15 cellular contexts compared by ENCODE assay signal in the genomic region with DNA sequence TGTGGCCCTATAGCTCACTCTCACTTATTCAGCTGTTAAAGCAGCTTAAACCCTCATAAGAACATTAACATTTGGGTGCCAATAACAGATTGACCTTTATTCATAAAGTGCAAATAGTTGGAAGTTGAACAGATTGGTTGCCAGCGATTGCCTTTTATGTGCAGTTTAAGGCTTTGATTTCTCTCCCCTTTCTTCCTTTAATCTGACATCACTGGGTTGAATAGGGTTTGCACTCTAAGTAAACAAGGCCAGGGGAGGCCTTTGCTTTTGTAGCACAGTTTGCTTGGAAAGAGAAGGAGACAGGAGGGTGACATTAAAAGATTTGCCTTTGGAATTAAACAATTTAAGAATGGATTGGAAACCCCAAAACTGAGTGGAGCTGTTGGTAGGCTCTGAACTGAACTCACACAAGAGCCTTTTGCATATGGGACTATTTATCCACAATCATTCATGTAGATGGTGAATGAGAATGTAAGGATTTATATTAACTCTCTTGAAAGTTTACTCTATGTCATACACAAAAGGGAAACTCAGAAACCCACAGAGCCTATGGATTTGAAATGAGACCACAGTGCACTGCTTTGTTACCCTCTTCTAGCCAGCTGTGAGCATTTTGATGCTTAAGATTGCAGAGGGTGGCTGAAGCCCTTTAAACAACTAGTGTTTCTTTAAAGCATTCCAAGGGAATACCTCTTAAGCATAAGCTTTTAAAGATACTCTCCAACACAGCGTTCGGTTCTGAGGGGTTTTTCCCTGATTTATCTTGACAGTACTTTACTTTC.
A peak's percentile ranks its signal among the peaks of the same experiment; 100 is the strongest.
DNase-seq lines count a peak whose midpoint lies in the region; ATAC-seq and TF ChIP-seq lines count a peak whose summit lies in the region.
"Had no signal": no experiment of that assay in that cellular context is flagged by ENCODE, and none has a peak within 500 bp of the region (broad histone marks: within the 10 kb centered on the region; RNA-seq: fewer than 3 reads in every experiment).

No MANE protein-coding gene starts in this region.

- peak; percentile 78 for ATAC-seq in WTC11
- ATAC-seq in GM18502 (IDR thresholded peaks at IDR 0.05; ENCODE audit: poor library complexity, unreplicated experiment) = no peak
- ATAC-seq in HG03342 (IDR thresholded peaks at IDR 0.05; ENCODE audit: unreplicated experiment) = no peak
- ATAC-seq: HCT116 had no signal

- no peaks in the 10 kb centered on the region for H3K36me3 Mint-ChIP-seq in WTC11
- no peaks in the 10 kb centered on the region for H3K36me3 Mint-ChIP-seq in activated CD4-positive, alpha-beta memory T cell treated with anti-CD3 and anti-CD28 coated beads, Interleukin-2, amount 10 ng/mL, durations not matched to agents 7 days and 5 days (ENCODE audit: low read depth)

- H3K4me1 ChIP-seq in HUES48 (ENCODE audit: control insufficient read depth, insufficient read depth, low read length) = peaks cover 70% of the 10 kb centered on the region

- DNase-seq in DMS153 treated with DMSO at 0.1 percent for 48 hours (lab: John Stamatoyannopoulos, UW; ENCODE audit: unreplicated experiment) (peak; percentile 37), WTC11 (ENCODE audit: low spot score) (no peak), iPS-NIHi11 (ENCODE audit: low spot score) (peak; percentile 16)
- DNase-seq in activated CD4-positive, alpha-beta memory T cell treated with anti-CD3 and anti-CD28 coated beads, Interleukin-2, amount 10 ng/mL, durations not matched to agents 7 days and 5 days = no peak
- DNase-seq: C1 segment of cervical spinal cord; Calu3; CD4-positive, alpha-beta T cell; DMS 273 treated with DMSO at 0.1 percent for 48 hours; DMS79 treated with DMSO at 0.1 percent for 48 hours; EL had no signal

- POLR2A ChIA-PET in WTC11 (lab: Charles Lee) = no interaction called here
- POLR2A ChIA-PET in activated CD4-positive, alpha-beta memory T cell treated with anti-CD3 and anti-CD28 coated beads, Interleukin-2, amount 10 ng/mL, durations not matched to agents 7 days and 5 days (lab: Charles Lee) = no interaction called here

- no peak overlapping the region for H3K9ac ChIP-seq in HUES48 (ENCODE audit: low read depth, low read length)

- H3K27ac Mint-ChIP-seq in WTC11 = no peak overlapping the region
- no peak overlapping the region for H3K27ac Mint-ChIP-seq in activated CD4-positive, alpha-beta memory T cell treated with anti-CD3 and anti-CD28 coated beads, Interleukin-2, amount 10 ng/mL, durations not matched to agents 7 days and 5 days
- H3K27ac Mint-ChIP-seq: B cell; CD4-positive, alpha-beta T cell had no signal

- H3K27ac ChIP-seq in HUES48 (ENCODE audit: low read depth, low read length) = peak overlapping the region; percentile 64

- H3K4me1 Mint-ChIP-seq in WTC11 = peaks cover 69% of the 10 kb centered on the region
- H3K4me1 Mint-ChIP-seq in activated CD4-positive, alpha-beta memory T cell treated with anti-CD3 and anti-CD28 coated beads, Interleukin-2, amount 10 ng/mL, durations not matched to agents 7 days and 5 days = no peaks in the 10 kb centered on the region
- H3K4me1 Mint-ChIP-seq: B cell had no signal

- TF ChIP-seq CTCF in WTC11 (IDR thresholded peaks at IDR 0.05) = no peak

- no peak overlapping the region for H3K4me3 Mint-ChIP-seq in WTC11
- no peak overlapping the region for H3K4me3 Mint-ChIP-seq in activated CD4-positive, alpha-beta memory T cell treated with anti-CD3 and anti-CD28 coated beads, Interleukin-2, amount 10 ng/mL, durations not matched to agents 7 days and 5 days
- H3K4me3 Mint-ChIP-seq: B cell; CD4-positive, alpha-beta T cell had no signal

- no peak overlapping the region for H3K4me3 ChIP-seq in HUES48 (ENCODE audit: low read depth, low read length)

- H3K27me3 ChIP-seq in HUES48 (ENCODE audit: control insufficient read depth, insufficient read depth, low read length) = peaks cover 15% of the 10 kb centered on the region

- H3K36me3 ChIP-seq in HUES48 (ENCODE audit: control insufficient read depth, insufficient read depth, low read length) = no peaks in the 10 kb centered on the region

- H3K9me3 Mint-ChIP-seq in WTC11 = peaks cover 8% of the 10 kb centered on the region
- H3K9me3 Mint-ChIP-seq in activated CD4-positive, alpha-beta memory T cell treated with anti-CD3 and anti-CD28 coated beads, Interleukin-2, amount 10 ng/mL, durations not matched to agents 7 days and 5 days = no peaks in the 10 kb centered on the region

- peaks cover 51% of the 10 kb centered on the region for H3K27me3 Mint-ChIP-seq in WTC11 (ENCODE audit: low read depth)
- no peaks in the 10 kb centered on the region for H3K27me3 Mint-ChIP-seq in activated CD4-positive, alpha-beta memory T cell treated with anti-CD3 and anti-CD28 coated beads, Interleukin-2, amount 10 ng/mL, durations not matched to agents 7 days and 5 days

- CTCF ChIA-PET in WTC11 (lab: Charles Lee) = interaction anchor here (1.2 kb wide), 2 partner anchors 66 to 98 kb away, joined by 4 to 5 read pairs; no protein-coding TSS in a partner anchor
- CTCF ChIA-PET in activated CD4-positive, alpha-beta memory T cell treated with anti-CD3 and anti-CD28 coated beads, Interleukin-2, amount 10 ng/mL, durations not matched to agents 7 days and 5 days (lab: Charles Lee) = no interaction called here

- H3K9me3 ChIP-seq in HUES48 (ENCODE audit: control insufficient read depth, insufficient read depth, low read length) = no peaks in the 10 kb centered on the region

TF ChIP-seq in WTC11, 78 proteins besides CTCF, POLR2A, EP300 and RAD21 (continues in another document):
- TF ChIP-seq, protein P1, sequence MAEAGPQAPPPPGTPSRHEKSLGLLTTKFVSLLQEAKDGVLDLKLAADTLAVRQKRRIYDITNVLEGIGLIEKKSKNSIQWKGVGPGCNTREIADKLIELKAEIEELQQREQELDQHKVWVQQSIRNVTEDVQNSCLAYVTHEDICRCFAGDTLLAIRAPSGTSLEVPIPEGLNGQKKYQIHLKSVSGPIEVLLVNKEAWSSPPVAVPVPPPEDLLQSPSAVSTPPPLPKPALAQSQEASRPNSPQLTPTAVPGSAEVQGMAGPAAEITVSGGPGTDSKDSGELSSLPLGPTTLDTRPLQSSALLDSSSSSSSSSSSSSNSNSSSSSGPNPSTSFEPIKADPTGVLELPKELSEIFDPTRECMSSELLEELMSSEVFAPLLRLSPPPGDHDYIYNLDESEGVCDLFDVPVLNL (CRISPR knock-in tag; IDR thresholded peaks at IDR 0.05; ENCODE audit: borderline replicate concordance, low read depth) = no peak
- no peak for TF ChIP-seq ZNF671 (CRISPR knock-in tag; IDR thresholded peaks at IDR 0.05)
- no peak for TF ChIP-seq ZNF423 (CRISPR knock-in tag; IDR thresholded peaks at IDR 0.05)
- TF ChIP-seq EMX1 (CRISPR knock-in tag; IDR thresholded peaks at IDR 0.05) = no peak
- TF ChIP-seq FOXK1 (CRISPR knock-in tag; IDR thresholded peaks at IDR 0.05) = no peak
- no peak for TF ChIP-seq ELF4 (CRISPR knock-in tag; IDR thresholded peaks at IDR 0.05; ENCODE audit: low read depth)
- TF ChIP-seq, protein P2, sequence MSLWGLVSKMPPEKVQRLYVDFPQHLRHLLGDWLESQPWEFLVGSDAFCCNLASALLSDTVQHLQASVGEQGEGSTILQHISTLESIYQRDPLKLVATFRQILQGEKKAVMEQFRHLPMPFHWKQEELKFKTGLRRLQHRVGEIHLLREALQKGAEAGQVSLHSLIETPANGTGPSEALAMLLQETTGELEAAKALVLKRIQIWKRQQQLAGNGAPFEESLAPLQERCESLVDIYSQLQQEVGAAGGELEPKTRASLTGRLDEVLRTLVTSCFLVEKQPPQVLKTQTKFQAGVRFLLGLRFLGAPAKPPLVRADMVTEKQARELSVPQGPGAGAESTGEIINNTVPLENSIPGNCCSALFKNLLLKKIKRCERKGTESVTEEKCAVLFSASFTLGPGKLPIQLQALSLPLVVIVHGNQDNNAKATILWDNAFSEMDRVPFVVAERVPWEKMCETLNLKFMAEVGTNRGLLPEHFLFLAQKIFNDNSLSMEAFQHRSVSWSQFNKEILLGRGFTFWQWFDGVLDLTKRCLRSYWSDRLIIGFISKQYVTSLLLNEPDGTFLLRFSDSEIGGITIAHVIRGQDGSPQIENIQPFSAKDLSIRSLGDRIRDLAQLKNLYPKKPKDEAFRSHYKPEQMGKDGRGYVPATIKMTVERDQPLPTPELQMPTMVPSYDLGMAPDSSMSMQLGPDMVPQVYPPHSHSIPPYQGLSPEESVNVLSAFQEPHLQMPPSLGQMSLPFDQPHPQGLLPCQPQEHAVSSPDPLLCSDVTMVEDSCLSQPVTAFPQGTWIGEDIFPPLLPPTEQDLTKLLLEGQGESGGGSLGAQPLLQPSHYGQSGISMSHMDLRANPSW (CRISPR knock-in tag; conservative IDR thresholded peaks at IDR 0.05; ENCODE audit: low read depth) = no peak
- no peak for TF ChIP-seq TEAD4 (CRISPR knock-in tag; IDR thresholded peaks at IDR 0.05)
- TF ChIP-seq, protein P3, sequence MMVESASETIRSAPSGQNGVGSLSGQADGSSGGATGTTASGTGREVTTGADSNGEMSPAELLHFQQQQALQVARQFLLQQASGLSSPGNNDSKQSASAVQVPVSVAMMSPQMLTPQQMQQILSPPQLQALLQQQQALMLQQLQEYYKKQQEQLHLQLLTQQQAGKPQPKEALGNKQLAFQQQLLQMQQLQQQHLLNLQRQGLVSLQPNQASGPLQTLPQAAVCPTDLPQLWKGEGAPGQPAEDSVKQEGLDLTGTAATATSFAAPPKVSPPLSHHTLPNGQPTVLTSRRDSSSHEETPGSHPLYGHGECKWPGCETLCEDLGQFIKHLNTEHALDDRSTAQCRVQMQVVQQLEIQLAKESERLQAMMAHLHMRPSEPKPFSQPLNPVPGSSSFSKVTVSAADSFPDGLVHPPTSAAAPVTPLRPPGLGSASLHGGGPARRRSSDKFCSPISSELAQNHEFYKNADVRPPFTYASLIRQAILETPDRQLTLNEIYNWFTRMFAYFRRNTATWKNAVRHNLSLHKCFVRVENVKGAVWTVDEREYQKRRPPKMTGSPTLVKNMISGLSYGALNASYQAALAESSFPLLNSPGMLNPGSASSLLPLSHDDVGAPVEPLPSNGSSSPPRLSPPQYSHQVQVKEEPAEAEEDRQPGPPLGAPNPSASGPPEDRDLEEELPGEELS (CRISPR knock-in tag; IDR thresholded peaks at IDR 0.05) = no peak
- no peak for TF ChIP-seq ZBTB21 (CRISPR knock-in tag; IDR thresholded peaks at IDR 0.05; ENCODE audit: borderline replicate concordance)

Comparison
In these comparisons a context has a peak if more than half of its experiments do, and no peak if none do; other contexts are left out.
1. DNase-seq: peak in DMS153 treated with DMSO at 0.1 percent for 48 hours (single experiment) and iPS-NIHi11 (single experiment); none in WTC11 (single experiment) and activated CD4-positive, alpha-beta memory T cell treated with anti-CD3 and anti-CD28 coated beads, Interleukin-2, amount 10 ng/mL, durations not matched to agents 7 days and 5 days (single experiment).